10 cellular contexts compared by ENCODE assay signal in the genomic region with DNA sequence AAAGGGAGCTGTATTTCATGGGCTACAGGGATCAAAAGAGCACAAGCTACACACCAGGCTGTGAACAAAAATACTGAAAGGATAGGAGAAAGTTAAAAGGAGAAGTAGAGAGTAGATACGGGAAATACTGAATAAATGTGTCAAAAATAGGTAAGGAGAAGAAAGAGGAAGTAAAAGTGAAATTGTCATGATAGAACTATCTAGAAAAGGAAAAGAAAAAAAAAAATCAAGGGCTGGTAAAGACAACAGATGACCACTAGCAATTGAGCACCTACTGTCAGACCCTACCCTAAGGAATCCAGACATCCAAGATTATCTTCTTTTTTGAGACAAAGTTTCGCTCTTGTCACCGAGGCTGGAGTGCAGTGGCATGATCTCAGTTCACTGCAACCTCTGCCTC. TPM values are rescaled to one million over a fixed set of nuclear protein-coding genes. Genes with fewer than 3 reads are reported as not detected.
DNase-seq lines count a peak whose midpoint lies in the region; ATAC-seq and TF ChIP-seq lines count a peak whose summit lies in the region.
"Had no signal": no experiment of that assay in that cellular context is flagged by ENCODE, and none has a peak within 500 bp of the region (broad histone marks: within the 10 kb centered on the region; RNA-seq: fewer than 3 reads in every experiment).

No MANE protein-coding gene starts in this region.

- no peak for TF ChIP-seq CTCF in colonic mucosa (IDR thresholded peaks at IDR 0.05)

- peak; percentile 52 for ATAC-seq in GM18907 (IDR thresholded peaks at IDR 0.05; ENCODE audit: unreplicated experiment)
- peak; percentile 30 for ATAC-seq in HG02642 (IDR thresholded peaks at IDR 0.05; ENCODE audit: poor library complexity, unreplicated experiment)
- ATAC-seq in memory B cell (ENCODE audit: low read depth) = peak; percentile 57
- ATAC-seq in GM19324 (IDR thresholded peaks at IDR 0.05; ENCODE audit: low FRiP score, unreplicated experiment) = no peak

- intact Hi-C loops in colonic mucosa (cut with DNase I) = no loop called here

- no peaks in the 10 kb centered on the region for H3K27me3 ChIP-seq in colonic mucosa

- in situ Hi-C loops in KBM-7 (cut with MboI; ENCODE audit: low pct_unique_long_range_greater_than_20kb, low sequenced_read_pairs) = no loop called here

- peak overlapping the region; percentile 24 for H3K4me3 Mint-ChIP-seq in memory B cell
- H3K4me3 Mint-ChIP-seq: activated naive CD4-positive, alpha-beta T cell treated with anti-CD3 and anti-CD28 coated beads, Interleukin-2, amount 10 ng/mL, durations not matched to agents 7 days and 5 days had no signal

- H3K4me1 ChIP-seq in colonic mucosa = peaks cover 1% of the 10 kb centered on the region

- peak; percentile 73 for DNase-seq in KBM-7
- DNase-seq in memory B cell (ENCODE audit: low spot score in 2 of 2) = peak in 1 of 2 donors; percentile 29
- no peak for DNase-seq in stimulated activated CD4-positive, alpha-beta T cell treated with anti-CD3 and anti-CD28 coated beads, Interleukin-4, amount 100 ng/mL, for 24 hours
- DNase-seq in NCI-H82 treated with DMSO at 0.1 percent for 48 hours (lab: John Stamatoyannopoulos, UW; ENCODE audit: unreplicated experiment) = no peak
- DNase-seq in colonic mucosa = no peak
- DNase-seq: activated naive CD4-positive, alpha-beta T cell treated with anti-CD3 and anti-CD28 coated beads, Interleukin-2, amount 10 ng/mL, durations not matched to agents 7 days and 5 days; posterior cingulate gyrus had no signal

- no peak overlapping the region for H3K4me3 ChIP-seq in colonic mucosa

- H3K9ac ChIP-seq in colonic mucosa (ENCODE audit: low read depth in 2 of 2, low read length in 2 of 2) = no peak overlapping the region

- peaks cover 39% of the 10 kb centered on the region for H3K4me1 Mint-ChIP-seq in memory B cell

- peaks cover 17% of the 10 kb centered on the region for H3K36me3 Mint-ChIP-seq in memory B cell
- H3K36me3 Mint-ChIP-seq: activated naive CD4-positive, alpha-beta T cell treated with anti-CD3 and anti-CD28 coated beads, Interleukin-2, amount 10 ng/mL, durations not matched to agents 7 days and 5 days had no signal

- no peaks in the 10 kb centered on the region for H3K27me3 Mint-ChIP-seq in memory B cell

- no peaks in the 10 kb centered on the region for H3K36me3 ChIP-seq in colonic mucosa

- H3K9me3 Mint-ChIP-seq in memory B cell = no peaks in the 10 kb centered on the region
- H3K9me3 Mint-ChIP-seq: activated naive CD4-positive, alpha-beta T cell treated with anti-CD3 and anti-CD28 coated beads, Interleukin-2, amount 10 ng/mL, durations not matched to agents 7 days and 5 days had no signal

- no peaks in the 10 kb centered on the region for H3K9me3 ChIP-seq in colonic mucosa

- H3K27ac ChIP-seq in colonic mucosa = no peak overlapping the region

- peak overlapping the region; percentile 45 for H3K27ac Mint-ChIP-seq in memory B cell
- H3K27ac Mint-ChIP-seq: activated naive CD4-positive, alpha-beta T cell treated with anti-CD3 and anti-CD28 coated beads, Interleukin-2, amount 10 ng/mL, durations not matched to agents 7 days and 5 days had no signal

RNA-seq across cellular contexts. Expression of gene RUBCNL, which starts 4.8 kb away (rescaled TPM):
- 10 to 100 TPM; 25.6 to 29.1 TPM for total RNA-seq in colonic mucosa
